7 cellular contexts compared by ENCODE assay signal in the genomic region with DNA sequence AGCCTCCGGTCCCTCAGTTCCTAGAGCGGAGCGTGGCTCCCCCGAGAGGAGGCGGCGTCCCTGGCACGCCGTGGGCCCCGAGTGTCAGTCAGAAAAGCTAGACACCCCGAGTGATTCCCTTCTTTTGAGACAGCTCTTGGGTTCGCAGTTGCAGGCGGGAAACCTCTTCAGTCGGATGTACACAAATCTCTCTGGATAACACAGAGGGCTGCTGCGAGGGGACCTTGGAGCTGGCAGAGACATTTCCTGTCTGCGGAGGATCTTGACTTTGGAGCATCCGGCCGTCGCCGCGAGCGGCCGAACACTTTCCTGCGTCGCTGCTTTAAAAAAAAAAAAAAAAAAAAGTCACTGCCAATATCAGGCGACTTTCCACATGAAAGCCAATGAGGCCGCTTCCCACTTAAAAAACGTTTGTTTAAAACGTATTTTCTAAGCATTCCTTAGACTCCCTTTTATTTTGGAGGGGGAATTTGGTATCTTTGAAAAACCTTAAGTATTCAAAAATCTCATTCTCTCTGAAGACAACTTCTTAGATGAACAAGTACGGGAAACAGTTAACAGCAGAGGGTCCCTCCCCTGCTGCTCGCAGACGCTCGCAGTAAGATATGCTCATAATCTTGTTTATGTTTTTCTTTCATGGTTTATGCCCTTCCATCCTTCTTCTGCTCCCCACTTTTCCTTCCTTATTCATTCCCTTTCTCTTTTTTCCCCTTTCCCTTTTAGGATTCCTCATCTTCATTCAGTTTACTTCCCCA.
A peak's percentile ranks its signal among the peaks of the same experiment; 100 is the strongest.
DNase-seq lines count a peak whose midpoint lies in the region; TF ChIP-seq lines count a peak whose summit lies in the region.

No MANE protein-coding gene starts in this region.

- peak overlapping the region; percentile 94 for H3K4me3 Mint-ChIP-seq in activated naive CD4-positive, alpha-beta T cell treated with anti-CD3 and anti-CD28 coated beads, Interleukin-2, amount 50 U/mL, for 24 hours

- peaks cover 47% of the 10 kb centered on the region for H3K27me3 Mint-ChIP-seq in activated naive CD4-positive, alpha-beta T cell treated with anti-CD3 and anti-CD28 coated beads, Interleukin-2, amount 50 U/mL, for 24 hours

- no peak for DNase-seq in GM12864 (ENCODE audit: low read depth)
- peak; percentile 48 for DNase-seq in NCI-H2227 (lab: John Stamatoyannopoulos, UW; ENCODE audit: unreplicated experiment)
- peak; percentile 68 for DNase-seq in hepatic stellate cell (ENCODE audit: low spot score)
- no peak for DNase-seq in skeletal muscle cell (ENCODE audit: low read depth)
- no peak for DNase-seq in GOT3 (lab: John Stamatoyannopoulos, UW)
- no peak for DNase-seq in anterior cingulate cortex (lab: John Stamatoyannopoulos, UW)

- peak overlapping the region; percentile 81 for H3K27ac Mint-ChIP-seq in activated naive CD4-positive, alpha-beta T cell treated with anti-CD3 and anti-CD28 coated beads, Interleukin-2, amount 50 U/mL, for 24 hours

- H3K4me1 Mint-ChIP-seq in activated naive CD4-positive, alpha-beta T cell treated with anti-CD3 and anti-CD28 coated beads, Interleukin-2, amount 50 U/mL, for 24 hours: peaks cover 24% of the 10 kb centered on the region

- H3K36me3 Mint-ChIP-seq in activated naive CD4-positive, alpha-beta T cell treated with anti-CD3 and anti-CD28 coated beads, Interleukin-2, amount 50 U/mL, for 24 hours: no peaks in the 10 kb centered on the region

- H3K4me3 ChIP-seq in GM12864 (ENCODE audit: low read depth, low read length) (peak overlapping the region; percentile 24; the same call in 1 of the 2 replicates), skeletal muscle cell (ENCODE audit: low read depth, low read length) (peak overlapping the region; percentile 46)

- TF ChIP-seq CTCF in GM12864 (IDR thresholded peaks at IDR 0.05; ENCODE audit: low read depth, low read length, missing control alignments): no peak

- no peaks in the 10 kb centered on the region for H3K9me3 Mint-ChIP-seq in activated naive CD4-positive, alpha-beta T cell treated with anti-CD3 and anti-CD28 coated beads, Interleukin-2, amount 50 U/mL, for 24 hours

Comparison
In these comparisons a context has a peak if more than half of its experiments do, and no peak if none do; other contexts are left out.
1. DNase-seq: peak in NCI-H2227 (single experiment) and hepatic stellate cell (single experiment); none in GM12864 (single experiment), skeletal muscle cell (single experiment), GOT3 (single experiment) and anterior cingulate cortex (0 of 58).